In the genomic region with DNA sequence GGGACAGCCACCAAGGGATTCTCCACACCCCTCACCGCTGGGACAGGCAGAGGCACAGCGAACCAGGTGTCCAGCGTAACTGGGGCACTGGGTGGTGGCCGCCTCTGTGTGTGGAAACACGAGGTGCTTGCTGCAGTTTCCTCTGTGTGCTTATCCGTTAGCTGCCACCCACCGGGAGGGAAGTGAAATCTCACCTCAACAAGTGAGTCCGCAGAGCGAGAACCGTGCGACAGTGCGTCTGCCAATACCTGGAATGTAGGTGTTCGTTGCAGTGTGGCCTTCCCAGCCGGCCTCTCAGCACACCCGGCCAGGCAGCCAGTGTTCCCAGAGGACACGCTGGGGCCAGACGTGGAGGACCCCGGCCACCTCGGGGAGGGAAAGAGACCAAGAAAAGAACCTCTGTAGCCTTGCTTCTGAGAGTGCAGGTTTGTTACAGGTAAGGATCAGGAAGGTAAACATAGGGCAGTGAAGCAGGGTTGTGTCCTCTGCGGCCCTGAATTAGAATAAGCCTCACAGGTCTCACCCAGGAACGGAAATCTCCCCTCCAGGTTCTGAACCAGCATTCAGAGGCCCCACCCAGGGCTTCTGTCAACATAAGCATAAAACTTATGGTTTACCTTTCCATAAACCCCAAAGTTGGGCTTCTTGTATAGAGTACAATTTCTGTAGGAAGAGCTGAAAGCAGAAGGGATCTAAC, we compare ENCODE assay signal across 10 cellular contexts. TPM values are rescaled to one million over a fixed set of nuclear protein-coding genes. Genes with fewer than 3 reads are reported as not detected.
DNase-seq lines count a peak whose midpoint lies in the region; ATAC-seq, FAIRE-seq and TF ChIP-seq lines count a peak whose summit lies in the region.
"Had no signal": no experiment of that assay in that cellular context is flagged by ENCODE, and none has a peak within 500 bp of the region (broad histone marks: within the 10 kb centered on the region; RNA-seq: fewer than 3 reads in every experiment).

No MANE protein-coding gene starts in this region.

- H3K36me3 ChIP-seq in OCI-LY1 (ENCODE audit: insufficient read depth, low read length) = no peaks in the 10 kb centered on the region
- no peaks in the 10 kb centered on the region for H3K36me3 ChIP-seq in small intestine (ENCODE audit: control insufficient read depth in 2 of 2, insufficient read depth in 2 of 2, low read length in 2 of 2)

- H3K4me1 Mint-ChIP-seq in activated naive CD4-positive, alpha-beta T cell treated with anti-CD3 and anti-CD28 coated beads, Interleukin-2, amount 10 ng/mL, durations not matched to agents 7 days and 5 days = peaks cover 37% of the 10 kb centered on the region
- no peaks in the 10 kb centered on the region for H3K4me1 Mint-ChIP-seq in osteocyte (ENCODE audit: unreplicated experiment)

- TF ChIP-seq CTCF in GM10266 (IDR thresholded peaks at IDR 0.05; ENCODE audit: control insufficient read depth, insufficient read depth, low read depth, missing control alignments) = peak; percentile 31
- TF ChIP-seq CTCF in OCI-LY1 (IDR thresholded peaks at IDR 0.05; ENCODE audit: low read length) = peak; percentile 12; the same call in 1 of the 2 replicates
- no peak for TF ChIP-seq CTCF in osteocyte (IDR thresholded peaks at IDR 0.05)

- no peaks in the 10 kb centered on the region for H3K9me3 ChIP-seq in OCI-LY1 (ENCODE audit: low read length)
- H3K9me3 ChIP-seq in small intestine (ENCODE audit: control insufficient read depth, low read depth) = no peaks in the 10 kb centered on the region

- no peak overlapping the region for H3K4me2 ChIP-seq in OCI-LY1 (ENCODE audit: low read length)

- H2AFZ ChIP-seq in OCI-LY1 (ENCODE audit: low read length) = no peak overlapping the region

- no peak for ATAC-seq in GM18870 (IDR thresholded peaks at IDR 0.05; ENCODE audit: unreplicated experiment)

- no peak overlapping the region for H3K27ac ChIP-seq in OCI-LY1 (ENCODE audit: low read depth, low read length, poor library complexity, severe bottlenecking)
- peak overlapping the region; percentile 80 to 91 for H3K27ac ChIP-seq in small intestine (ENCODE audit: low read depth in 1 of 2, low read length in 1 of 2)

- WGBS in small intestine, 3 donors = 1 to 52% (median 19%) methylated on average over 18 to 21 of the region's 21 CpGs

- H3K9ac ChIP-seq in OCI-LY1 (ENCODE audit: low read length) = no peak overlapping the region

- peak overlapping the region; percentile 83 for H3K4me3 Mint-ChIP-seq in activated naive CD4-positive, alpha-beta T cell treated with anti-CD3 and anti-CD28 coated beads, Interleukin-2, amount 10 ng/mL, durations not matched to agents 7 days and 5 days
- no peak overlapping the region for H3K4me3 Mint-ChIP-seq in osteocyte (ENCODE audit: unreplicated experiment)

- H3K4me3 ChIP-seq in OCI-LY1 (ENCODE audit: low read depth, low read length, poor library complexity, severe bottlenecking) (no peak overlapping the region), small intestine (ENCODE audit: low read depth in 1 of 2, low read length in 2 of 2) (peak overlapping the region in 1 of 2 donors; percentile 73)

- CTCF ChIA-PET in activated naive CD4-positive, alpha-beta T cell treated with anti-CD3 and anti-CD28 coated beads, Interleukin-2, amount 10 ng/mL, durations not matched to agents 7 days and 5 days (lab: Charles Lee) = interaction anchor here (0.6 to 1.7 kb wide), 11 partner anchors 10 to 517 kb away, joined by 3 to 11 read pairs (median 3); no protein-coding TSS in a partner anchor

- peaks cover 8% of the 10 kb centered on the region; the same call in 1 of the 2 replicates for H3K27me3 ChIP-seq in OCI-LY1 (ENCODE audit: insufficient read depth, low read length)
- no peaks in the 10 kb centered on the region for H3K27me3 ChIP-seq in small intestine (ENCODE audit: control insufficient read depth in 2 of 2, insufficient read depth in 2 of 2, low read length in 2 of 2)

- peaks cover 7% of the 10 kb centered on the region for H3K4me1 ChIP-seq in OCI-LY1 (ENCODE audit: insufficient read depth, low read length, severe bottlenecking)
- no peaks in the 10 kb centered on the region for H3K4me1 ChIP-seq in small intestine (ENCODE audit: control insufficient read depth in 2 of 2, insufficient read depth in 1 of 2, low read depth in 1 of 2, low read length in 1 of 2)

- peak overlapping the region; percentile 91 for H3K27ac Mint-ChIP-seq in activated naive CD4-positive, alpha-beta T cell treated with anti-CD3 and anti-CD28 coated beads, Interleukin-2, amount 10 ng/mL, durations not matched to agents 7 days and 5 days
- no peak overlapping the region for H3K27ac Mint-ChIP-seq in osteocyte (ENCODE audit: unreplicated experiment)

- DNase-seq in GM10266 (ENCODE audit: extremely low spot score) = peak; percentile 28
- peak; percentile 78 for DNase-seq in activated naive CD4-positive, alpha-beta T cell treated with anti-CD3 and anti-CD28 coated beads, Interleukin-2, amount 10 ng/mL, durations not matched to agents 7 days and 5 days
- peak; percentile 80 for DNase-seq in small intestine
- DNase-seq in MV-4-11 (lab: John Stamatoyannopoulos, UW) = no peak
- DNase-seq in osteocyte (ENCODE audit: extremely low spot score, unreplicated experiment) = no peak
- no peak for DNase-seq in GM03348 (ENCODE audit: low spot score)
- DNase-seq: COR-L47 had no signal

- no peaks in the 10 kb centered on the region for H3K79me2 ChIP-seq in OCI-LY1 (ENCODE audit: insufficient read depth, low read length)

- FAIRE-seq in small intestine (lab: Jason Lieb, UNC) = no peak

- no peaks in the 10 kb centered on the region for H3F3A ChIP-seq in OCI-LY1 (ENCODE audit: insufficient read depth, low read length)

- H4K20me1 ChIP-seq in OCI-LY1 (ENCODE audit: insufficient read depth, low read length) = no peaks in the 10 kb centered on the region

- no peaks in the 10 kb centered on the region for H3K9me3 Mint-ChIP-seq in activated naive CD4-positive, alpha-beta T cell treated with anti-CD3 and anti-CD28 coated beads, Interleukin-2, amount 10 ng/mL, durations not matched to agents 7 days and 5 days
- H3K9me3 Mint-ChIP-seq in osteocyte (ENCODE audit: unreplicated experiment) = no peaks in the 10 kb centered on the region

- no peaks in the 10 kb centered on the region for H3K9me2 ChIP-seq in OCI-LY1 (ENCODE audit: low read depth, low read length)

- H3K27me3 Mint-ChIP-seq in activated naive CD4-positive, alpha-beta T cell treated with anti-CD3 and anti-CD28 coated beads, Interleukin-2, amount 10 ng/mL, durations not matched to agents 7 days and 5 days = peaks cover 6% of the 10 kb centered on the region
- H3K27me3 Mint-ChIP-seq in osteocyte (ENCODE audit: unreplicated experiment) = peaks cover 26% of the 10 kb centered on the region

- peaks cover 4% of the 10 kb centered on the region for H3K36me3 Mint-ChIP-seq in activated naive CD4-positive, alpha-beta T cell treated with anti-CD3 and anti-CD28 coated beads, Interleukin-2, amount 10 ng/mL, durations not matched to agents 7 days and 5 days
- H3K36me3 Mint-ChIP-seq in osteocyte (ENCODE audit: unreplicated experiment) = no peaks in the 10 kb centered on the region

RNA-seq across cellular contexts. Expression of a gene that starts 1.5 kb away (rescaled TPM):
- 10 to 100 TPM; 19.2 to 29.3 (median 23.1) TPM for polyA plus RNA-seq in small intestine
- not detected in 2 replicates for total RNA-seq in osteocyte
- total RNA-seq: NCI-H460 had no signal

Comparison
In these comparisons a context has a peak if more than half of its experiments do, and no peak if none do; other contexts are left out.
1. DNase-seq: peak in GM10266 (single experiment), activated naive CD4-positive, alpha-beta T cell treated with anti-CD3 and anti-CD28 coated beads, Interleukin-2, amount 10 ng/mL, durations not matched to agents 7 days and 5 days (single experiment) and small intestine (single experiment); none in MV-4-11 (single experiment), osteocyte (single experiment) and GM03348 (single experiment).